Comparison of ENCODE assay signal across 8 cellular contexts in genomic region chr17:44779211-44780025, GRCh38. TPM values are rescaled to one million over a fixed set of nuclear protein-coding genes. Genes with fewer than 3 reads are reported as not detected.
DNase-seq lines count a peak whose midpoint lies in the region; ATAC-seq, FAIRE-seq and TF ChIP-seq lines count a peak whose summit lies in the region.

No MANE protein-coding gene starts in this region.

- no peaks in the 10 kb centered on the region for H4K20me1 ChIP-seq in OCI-LY3 (ENCODE audit: insufficient read depth, low read length)

- peaks cover 5 to 21% (median 9%) of the 10 kb centered on the region in 4 donors for H3K4me1 Mint-ChIP-seq in CD4-positive, alpha-beta memory T cell
- H3K4me1 Mint-ChIP-seq in activated T-cell treated with anti-CD3 and anti-CD28 coated beads, Interleukin-2, amount 50 U/mL, for 24 hours (ENCODE audit: low read depth): peaks cover 18% of the 10 kb centered on the region

- no peaks in the 10 kb centered on the region for H3K79me2 ChIP-seq in OCI-LY3 (ENCODE audit: low read length)

- no peak overlapping the region for H3K27ac ChIP-seq in CD4-positive, alpha-beta memory T cell (ENCODE audit: low read depth, low read length)
- H3K27ac ChIP-seq in OCI-LY3 (ENCODE audit: low read length): peak overlapping the region; percentile 43

- ATAC-seq in esophagus mucosa (peak; percentile 25), GM21737 (IDR thresholded peaks at IDR 0.05; ENCODE audit: unreplicated experiment) (no peak)

- intact Hi-C loops in CD4-positive, alpha-beta memory T cell (cut with micrococcal nuclease): loop anchor here (1.0 to 5.0 kb wide), 3 partner anchors 86 to 418 kb away; partner anchors contain the start of gene C1QL1

- no peaks in the 10 kb centered on the region for H3K9me3 Mint-ChIP-seq in CD4-positive, alpha-beta memory T cell
- no peaks in the 10 kb centered on the region for H3K9me3 Mint-ChIP-seq in activated T-cell treated with anti-CD3 and anti-CD28 coated beads, Interleukin-2, amount 50 U/mL, for 24 hours

- peak overlapping the region in 3 of 7 donors; percentile 38 to 72 (median 48) for H3K27ac Mint-ChIP-seq in CD4-positive, alpha-beta memory T cell
- H3K27ac Mint-ChIP-seq in activated T-cell treated with anti-CD3 and anti-CD28 coated beads, Interleukin-2, amount 50 U/mL, for 24 hours: no peak overlapping the region

- peak; percentile 100 for FAIRE-seq in HTR-8/SVneo (lab: Jason Lieb, UNC)

- POLR2A ChIA-PET in CD4-positive, alpha-beta memory T cell (lab: Charles Lee; ENCODE audit: partially characterized antibody): interaction anchor here (0.6 to 1.9 kb wide), 3 partner anchors 258 to 382 kb away, joined by 3 to 6 read pairs (median 3); partner anchors contain the start of genes HEXIM2 and NMT1

- peak overlapping the region in 1 of 2 donors; percentile 34 for H3K4me3 ChIP-seq in CD4-positive, alpha-beta memory T cell (ENCODE audit: low read length in 2 of 2)
- H3K4me3 ChIP-seq in OCI-LY3 (ENCODE audit: low read length): peak overlapping the region; percentile 83

- no peaks in the 10 kb centered on the region for H3K9me3 ChIP-seq in CD4-positive, alpha-beta memory T cell (ENCODE audit: control insufficient read depth in 1 of 2, low read length in 2 of 2)
- H3K9me3 ChIP-seq in OCI-LY3 (ENCODE audit: insufficient read depth, low read length): no peaks in the 10 kb centered on the region

- H3K27me3 Mint-ChIP-seq in CD4-positive, alpha-beta memory T cell: peaks cover 2 to 6% of the 10 kb centered on the region in 2 donors
- peaks cover 11% of the 10 kb centered on the region for H3K27me3 Mint-ChIP-seq in activated T-cell treated with anti-CD3 and anti-CD28 coated beads, Interleukin-2, amount 50 U/mL, for 24 hours

- peak overlapping the region; percentile 68 for H2AFZ ChIP-seq in OCI-LY3 (ENCODE audit: low read depth, low read length)

- no peaks in the 10 kb centered on the region for H3K27me3 ChIP-seq in CD4-positive, alpha-beta memory T cell (ENCODE audit: insufficient read depth, low read length)
- no peaks in the 10 kb centered on the region for H3K27me3 ChIP-seq in OCI-LY3 (ENCODE audit: low read depth, low read length)

- peak; percentile 96 for TF ChIP-seq CTCF in OCI-LY3 (IDR thresholded peaks at IDR 0.05; ENCODE audit: low read depth, low read length)

- peak overlapping the region; percentile 33 to 81 (median 66) for H3K4me3 Mint-ChIP-seq in CD4-positive, alpha-beta memory T cell
- peak overlapping the region; percentile 41 for H3K4me3 Mint-ChIP-seq in activated T-cell treated with anti-CD3 and anti-CD28 coated beads, Interleukin-2, amount 50 U/mL, for 24 hours

- H3K4me1 ChIP-seq in CD4-positive, alpha-beta memory T cell (ENCODE audit: insufficient read depth, low read length): peaks cover 18% of the 10 kb centered on the region
- peaks cover 27% of the 10 kb centered on the region for H3K4me1 ChIP-seq in OCI-LY3 (ENCODE audit: low read length)

- H3K36me3 ChIP-seq in CD4-positive, alpha-beta memory T cell (ENCODE audit: insufficient read depth, low read length): no peaks in the 10 kb centered on the region
- H3K36me3 ChIP-seq in OCI-LY3 (replicated peaks; ENCODE audit: low read depth, low read length): no peaks in the 10 kb centered on the region

- H3K36me3 Mint-ChIP-seq in CD4-positive, alpha-beta memory T cell: no peaks in the 10 kb centered on the region
- H3K36me3 Mint-ChIP-seq in activated T-cell treated with anti-CD3 and anti-CD28 coated beads, Interleukin-2, amount 50 U/mL, for 24 hours (ENCODE audit: low read depth): no peaks in the 10 kb centered on the region

- peak overlapping the region; percentile 77 for H3K9ac ChIP-seq in OCI-LY3 (ENCODE audit: low read length)

- peak; percentile 72 to 80 (median 77) for DNase-seq in CD4-positive, alpha-beta memory T cell
- DNase-seq in HTR-8/SVneo (ENCODE audit: insufficient read length, low spot score) (peak; percentile 97), myocyte (ENCODE audit: low read depth) (peak; percentile 81)
- DNase-seq in activated T-cell treated with anti-CD3 and anti-CD28 coated beads, Interleukin-2, amount 50 U/mL, for 24 hours: peak; percentile 90
- peak; percentile 66 to 72 for DNase-seq in stimulated activated CD8-positive, alpha-beta memory T cell treated with anti-CD3 and anti-CD28 coated beads, Interleukin-4, amount 100 ng/mL, for 4 hours (ENCODE audit: low read depth in 2 of 2, low spot score in 1 of 2)

- CTCF ChIA-PET in CD4-positive, alpha-beta memory T cell (lab: Charles Lee; ENCODE audit: partially characterized antibody): interaction anchor here (0.7 to 11.7 kb wide), 14 partner anchors 11 to 362 kb away, joined by 3 to 263 read pairs (median 4); partner anchors contain the start of genes ACBD4 and EFTUD2

- peak overlapping the region; percentile 98 for H3K4me2 ChIP-seq in OCI-LY3 (ENCODE audit: low read length)

RNA-seq across cellular contexts. Expression of gene ADAM11, which starts 20.6 kb away (rescaled TPM):
- under 1 TPM; 0.72 to 0.90 TPM for total RNA-seq in CD4-positive, alpha-beta memory T cell
- polyA plus RNA-seq in CD4-positive, alpha-beta memory T cell: under 1 TPM; 0.03 to 0.09 TPM
- total RNA-seq in esophagus mucosa: 0.96 TPM
- 0.16 and 0.31 TPM in 2 replicates for total RNA-seq in myocyte
- polyA plus RNA-seq in myocyte (2012): 0.23 TPM

RNA-seq across cellular contexts. Expression of gene GJC1, which starts 50.7 kb away (rescaled TPM):
- total RNA-seq in CD4-positive, alpha-beta memory T cell: not detected
- polyA plus RNA-seq in CD4-positive, alpha-beta memory T cell: not detected
- total RNA-seq in esophagus mucosa (1.4 TPM), myocyte (8.2 and 8.5 TPM in 2 replicates)
- polyA plus RNA-seq in myocyte (2012): 5.3 TPM
